6 cellular contexts compared by ENCODE assay signal in genomic region chr10:128525444-128525843, GRCh38.
"Had no signal": no experiment of that assay in that cellular context is flagged by ENCODE, and none has a peak within 500 bp of the region (broad histone marks: within the 10 kb centered on the region; RNA-seq: fewer than 3 reads in every experiment).

No MANE protein-coding gene starts in this region.

- H3K4me1 ChIP-seq: HAP-1 had no signal

- DNase-seq: GOT3, H7, IMR-90 had no signal

- H3K4me3 ChIP-seq: HAP-1, K562 had no signal

- ATAC-seq: HCT116, K562 had no signal

- H3K36me3 ChIP-seq: HAP-1 had no signal

- H3K9me3 ChIP-seq: HAP-1 had no signal
